In the genomic region with DNA sequence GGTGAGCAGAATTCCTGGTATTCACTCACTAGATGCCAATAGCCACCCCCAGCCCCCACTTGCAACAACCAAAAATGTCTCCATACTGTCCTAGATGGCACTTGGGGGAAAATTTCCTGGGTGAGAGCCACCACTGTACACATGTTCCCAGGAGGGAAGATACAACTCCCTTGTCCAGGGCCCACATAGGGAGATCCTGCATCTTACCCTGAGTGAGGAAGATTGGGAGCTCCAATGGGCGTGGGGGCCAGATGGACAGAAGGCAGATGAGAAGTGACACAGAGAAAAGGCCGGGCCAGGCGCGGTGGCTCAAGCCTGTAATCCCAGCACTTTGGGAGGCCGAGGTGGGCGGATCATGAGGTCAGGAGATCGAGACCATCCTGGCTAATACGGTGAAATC, we compare ENCODE assay signal across 13 cellular contexts. TPM values are rescaled to one million over a fixed set of nuclear protein-coding genes. Genes with fewer than 3 reads are reported as not detected.
DNase-seq lines count a peak whose midpoint lies in the region; ATAC-seq and TF ChIP-seq lines count a peak whose summit lies in the region.
"Had no signal": no experiment of that assay in that cellular context is flagged by ENCODE, and none has a peak within 500 bp of the region (broad histone marks: within the 10 kb centered on the region; RNA-seq: fewer than 3 reads in every experiment).

No MANE protein-coding gene starts in this region.

- no peak overlapping the region for H2AFZ ChIP-seq in neural progenitor cell (replicated peaks)

- H3K9me3 ChIP-seq in T-helper 17 cell (ENCODE audit: control insufficient read depth, low read length, poor library complexity, severe bottlenecking) (no peaks in the 10 kb centered on the region), neural progenitor cell (ENCODE audit: low read depth) (no peaks in the 10 kb centered on the region)

- TF ChIP-seq CTCF in neural progenitor cell (IDR thresholded peaks at IDR 0.05) (no peak), type B pancreatic cell (conservative IDR thresholded peaks at IDR 0.05) (no peak)

- H3K27ac ChIP-seq in epithelial cell of prostate, result peak overlapping the region; percentile 99
- H3K27ac ChIP-seq in neural progenitor cell, result no peak overlapping the region

- H3K4me3 ChIP-seq in neural progenitor cell, result no peak overlapping the region

- peak overlapping the region; percentile 54 for H3K27ac Mint-ChIP-seq in T-helper 17 cell
- H3K27ac Mint-ChIP-seq in neural progenitor cell, result peak overlapping the region; percentile 57
- H3K27ac Mint-ChIP-seq in type B pancreatic cell, result no peak overlapping the region
- H3K27ac Mint-ChIP-seq: B cell; CD4-positive, alpha-beta T cell had no signal

- H3K4me1 ChIP-seq in neural progenitor cell, result no peaks in the 10 kb centered on the region

- no peaks in the 10 kb centered on the region for H3K36me3 ChIP-seq in neural progenitor cell

- no peaks in the 10 kb centered on the region for H3F3A ChIP-seq in neural progenitor cell (ENCODE audit: low read depth)

- no peaks in the 10 kb centered on the region for H3K9me3 Mint-ChIP-seq in neural progenitor cell
- no peaks in the 10 kb centered on the region for H3K9me3 Mint-ChIP-seq in type B pancreatic cell
- H3K9me3 Mint-ChIP-seq: CD4-positive, alpha-beta T cell had no signal

- H3K27me3 Mint-ChIP-seq in T-helper 17 cell, result no peaks in the 10 kb centered on the region
- H3K27me3 Mint-ChIP-seq in neural progenitor cell (ENCODE audit: insufficient read depth, low read depth), result no peaks in the 10 kb centered on the region
- no peaks in the 10 kb centered on the region for H3K27me3 Mint-ChIP-seq in type B pancreatic cell
- H3K27me3 Mint-ChIP-seq: B cell; CD4-positive, alpha-beta T cell had no signal

- no peaks in the 10 kb centered on the region for H3K27me3 ChIP-seq in neural progenitor cell

- H4K20me1 ChIP-seq in neural progenitor cell (ENCODE audit: low read depth), result no peaks in the 10 kb centered on the region

- no peak overlapping the region for H3K9ac ChIP-seq in neural progenitor cell

- H3K36me3 Mint-ChIP-seq in T-helper 17 cell (ENCODE audit: low read depth), result no peaks in the 10 kb centered on the region
- H3K36me3 Mint-ChIP-seq in neural progenitor cell, result no peaks in the 10 kb centered on the region
- no peaks in the 10 kb centered on the region for H3K36me3 Mint-ChIP-seq in type B pancreatic cell

- DNase-seq in T-helper 17 cell (no peak), epithelial cell of prostate (ENCODE audit: low read depth, low spot score) (no peak), neural progenitor cell (ENCODE audit: low spot score) (no peak), type B pancreatic cell (ENCODE audit: extremely low spot score, unreplicated experiment) (peak; percentile 32), GOT3 (lab: John Stamatoyannopoulos, UW) (no peak), NCI-H2171 treated with DMSO at 0.1 percent for 48 hours (lab: John Stamatoyannopoulos, UW) (no peak)
- DNase-seq: C1 segment of cervical spinal cord; Calu3; CD4-positive, alpha-beta T cell; DMS 273 treated with DMSO at 0.1 percent for 48 hours had no signal

- no peaks in the 10 kb centered on the region for H3K79me2 ChIP-seq in neural progenitor cell (ENCODE audit: low read depth)

- no peak overlapping the region for H3K4me2 ChIP-seq in neural progenitor cell

- ATAC-seq in T-helper 17 cell, result no peak
- ATAC-seq in HG02588 (IDR thresholded peaks at IDR 0.05; ENCODE audit: unreplicated experiment), result no peak
- ATAC-seq: HCT116 had no signal

- H3K4me1 Mint-ChIP-seq in T-helper 17 cell, result peaks cover 3% of the 10 kb centered on the region
- no peaks in the 10 kb centered on the region for H3K4me1 Mint-ChIP-seq in neural progenitor cell
- no peaks in the 10 kb centered on the region for H3K4me1 Mint-ChIP-seq in type B pancreatic cell (ENCODE audit: unreplicated experiment)

- no peak overlapping the region for H3K4me3 Mint-ChIP-seq in T-helper 17 cell
- no peak overlapping the region for H3K4me3 Mint-ChIP-seq in neural progenitor cell
- no peak overlapping the region for H3K4me3 Mint-ChIP-seq in type B pancreatic cell
- H3K4me3 Mint-ChIP-seq: B cell; CD4-positive, alpha-beta T cell had no signal

RNA-seq across cellular contexts. Expression of gene IPPK, which starts 12.3 kb away (rescaled TPM):
- total RNA-seq in T-helper 17 cell, result 1 to 10 TPM; 6.3 to 7.1 TPM
- 16.8 and 18.0 TPM in 2 replicates for total RNA-seq in neural progenitor cell (ENCODE audit: low replicate concordance)
- total RNA-seq in type B pancreatic cell (ENCODE audit: low replicate concordance), result 8.1 and 11.6 TPM in 2 replicates
